In the genomic region with DNA sequence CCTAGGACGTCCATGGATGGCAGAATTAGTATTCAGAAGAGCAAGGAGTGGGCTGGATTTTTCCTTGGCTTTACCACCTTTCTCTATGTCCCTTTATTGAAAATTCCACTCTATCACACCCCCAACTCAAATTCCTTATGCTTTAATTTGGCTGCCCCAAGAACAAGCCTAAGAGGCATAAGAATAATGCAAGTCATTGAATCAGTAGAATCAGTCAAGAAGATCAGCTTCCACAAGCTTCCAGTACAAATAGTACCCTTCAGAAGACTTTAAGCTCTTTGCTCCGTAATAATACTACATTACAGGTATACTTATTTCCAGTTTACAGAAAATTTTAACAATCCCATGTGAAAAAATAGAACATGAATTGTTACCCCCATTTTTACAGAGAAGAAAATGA, we compare ENCODE assay signal across 9 cellular contexts. TPM values are rescaled to one million over a fixed set of nuclear protein-coding genes. Genes with fewer than 3 reads are reported as not detected.
"Had no signal": no experiment of that assay in that cellular context is flagged by ENCODE, and none has a peak within 500 bp of the region (broad histone marks: within the 10 kb centered on the region; RNA-seq: fewer than 3 reads in every experiment).

No MANE protein-coding gene starts in this region.

- H3K4me3 ChIP-seq: K562 had no signal

- H3K9ac ChIP-seq: KMS-11 had no signal

- H3K4me2 ChIP-seq: KMS-11 had no signal

- DNase-seq: IMR-90, KBM-7, KG1 had no signal

- FAIRE-seq: HTR-8/SVneo, K562 had no signal

- H3K27ac ChIP-seq: HL-60, KMS-11 had no signal

- ATAC-seq: K562 had no signal

RNA-seq across cellular contexts. Expression of gene SNAP25, which starts 51.0 kb away (rescaled TPM):
- total RNA-seq: HT-29, K562 had no signal
- polyA plus RNA-seq: IgD-negative memory B cell had no signal
